ENCODE assay signal across 2 cellular contexts in the genomic region with DNA sequence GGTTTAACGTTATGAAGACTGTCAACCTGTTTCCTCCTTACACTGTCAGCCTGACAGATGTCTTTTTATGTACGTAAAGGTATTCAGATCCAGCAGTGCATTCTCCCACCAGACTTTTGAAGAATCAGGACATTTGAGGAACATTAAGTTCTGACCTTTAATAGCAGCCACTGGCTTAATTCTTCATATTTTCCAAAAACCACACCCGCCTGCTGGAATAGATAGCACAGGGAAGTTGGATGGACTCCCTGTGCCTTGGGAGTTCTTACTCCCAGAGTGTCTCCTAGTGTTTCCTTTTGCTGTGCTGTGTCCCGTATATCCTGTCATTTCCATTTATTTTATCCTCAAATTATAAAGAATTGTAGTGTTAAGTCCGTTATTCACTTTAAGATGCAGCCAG.
TF ChIP-seq lines count a peak whose summit lies in the region.

No MANE protein-coding gene starts in this region.

TF ChIP-seq in GM12878, 131 proteins besides CTCF, POLR2A, EP300 and RAD21 (continued from another document):
- TF ChIP-seq, protein P1, sequence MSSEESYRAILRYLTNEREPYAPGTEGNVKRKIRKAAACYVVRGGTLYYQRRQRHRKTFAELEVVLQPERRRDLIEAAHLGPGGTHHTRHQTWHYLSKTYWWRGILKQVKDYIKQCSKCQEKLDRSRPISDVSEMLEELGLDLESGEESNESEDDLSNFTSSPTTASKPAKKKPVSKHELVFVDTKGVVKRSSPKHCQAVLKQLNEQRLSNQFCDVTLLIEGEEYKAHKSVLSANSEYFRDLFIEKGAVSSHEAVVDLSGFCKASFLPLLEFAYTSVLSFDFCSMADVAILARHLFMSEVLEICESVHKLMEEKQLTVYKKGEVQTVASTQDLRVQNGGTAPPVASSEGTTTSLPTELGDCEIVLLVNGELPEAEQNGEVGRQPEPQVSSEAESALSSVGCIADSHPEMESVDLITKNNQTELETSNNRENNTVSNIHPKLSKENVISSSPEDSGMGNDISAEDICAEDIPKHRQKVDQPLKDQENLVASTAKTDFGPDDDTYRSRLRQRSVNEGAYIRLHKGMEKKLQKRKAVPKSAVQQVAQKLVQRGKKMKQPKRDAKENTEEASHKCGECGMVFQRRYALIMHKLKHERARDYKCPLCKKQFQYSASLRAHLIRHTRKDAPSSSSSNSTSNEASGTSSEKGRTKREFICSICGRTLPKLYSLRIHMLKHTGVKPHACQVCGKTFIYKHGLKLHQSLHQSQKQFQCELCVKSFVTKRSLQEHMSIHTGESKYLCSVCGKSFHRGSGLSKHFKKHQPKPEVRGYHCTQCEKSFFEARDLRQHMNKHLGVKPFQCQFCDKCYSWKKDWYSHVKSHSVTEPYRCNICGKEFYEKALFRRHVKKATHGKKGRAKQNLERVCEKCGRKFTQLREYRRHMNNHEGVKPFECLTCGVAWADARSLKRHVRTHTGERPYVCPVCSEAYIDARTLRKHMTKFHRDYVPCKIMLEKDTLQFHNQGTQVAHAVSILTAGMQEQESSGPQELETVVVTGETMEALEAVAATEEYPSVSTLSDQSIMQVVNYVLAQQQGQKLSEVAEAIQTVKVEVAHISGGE (CRISPR knock-in tag; IDR thresholded peaks at IDR 0.05): no peak
- TF ChIP-seq IKZF2 (IDR thresholded peaks at IDR 0.05) (no peak), ZNF24 (IDR thresholded peaks at IDR 0.05) (no peak), ASH2L (IDR thresholded peaks at IDR 0.05; ENCODE audit: borderline replicate concordance, low read depth) (no peak), ATF7 (IDR thresholded peaks at IDR 0.05; ENCODE audit: low read depth) (no peak), BRCA1 (IDR thresholded peaks at IDR 0.05; ENCODE audit: low read depth, low read length) (no peak)
- TF ChIP-seq, protein P2, sequence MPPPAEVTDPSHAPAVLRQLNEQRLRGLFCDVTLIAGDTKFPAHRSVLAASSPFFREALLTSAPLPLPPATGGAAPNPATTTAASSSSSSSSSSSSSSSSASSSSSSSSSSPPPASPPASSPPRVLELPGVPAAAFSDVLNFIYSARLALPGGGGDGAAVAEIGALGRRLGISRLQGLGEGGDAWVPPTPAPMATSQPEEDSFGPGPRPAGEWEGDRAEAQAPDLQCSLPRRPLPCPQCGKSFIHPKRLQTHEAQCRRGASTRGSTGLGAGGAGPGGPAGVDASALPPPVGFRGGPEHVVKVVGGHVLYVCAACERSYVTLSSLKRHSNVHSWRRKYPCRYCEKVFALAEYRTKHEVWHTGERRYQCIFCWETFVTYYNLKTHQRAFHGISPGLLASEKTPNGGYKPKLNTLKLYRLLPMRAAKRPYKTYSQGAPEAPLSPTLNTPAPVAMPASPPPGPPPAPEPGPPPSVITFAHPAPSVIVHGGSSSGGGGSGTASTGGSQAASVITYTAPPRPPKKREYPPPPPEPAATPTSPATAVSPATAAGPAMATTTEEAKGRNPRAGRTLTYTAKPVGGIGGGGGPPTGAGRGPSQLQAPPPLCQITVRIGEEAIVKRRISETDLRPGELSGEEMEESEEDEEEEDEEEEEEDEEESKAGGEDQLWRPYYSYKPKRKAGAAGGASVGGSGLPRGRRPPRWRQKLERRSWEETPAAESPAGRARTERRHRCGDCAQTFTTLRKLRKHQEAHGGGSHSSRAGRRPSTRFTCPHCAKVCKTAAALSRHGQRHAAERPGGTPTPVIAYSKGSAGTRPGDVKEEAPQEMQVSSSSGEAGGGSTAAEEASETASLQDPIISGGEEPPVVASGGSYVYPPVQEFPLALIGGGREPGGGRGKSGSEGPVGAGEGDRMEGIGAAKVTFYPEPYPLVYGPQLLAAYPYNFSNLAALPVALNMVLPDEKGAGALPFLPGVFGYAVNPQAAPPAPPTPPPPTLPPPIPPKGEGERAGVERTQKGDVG (CRISPR knock-in tag; IDR thresholded peaks at IDR 0.05): no peak
- TF ChIP-seq, protein P3, sequence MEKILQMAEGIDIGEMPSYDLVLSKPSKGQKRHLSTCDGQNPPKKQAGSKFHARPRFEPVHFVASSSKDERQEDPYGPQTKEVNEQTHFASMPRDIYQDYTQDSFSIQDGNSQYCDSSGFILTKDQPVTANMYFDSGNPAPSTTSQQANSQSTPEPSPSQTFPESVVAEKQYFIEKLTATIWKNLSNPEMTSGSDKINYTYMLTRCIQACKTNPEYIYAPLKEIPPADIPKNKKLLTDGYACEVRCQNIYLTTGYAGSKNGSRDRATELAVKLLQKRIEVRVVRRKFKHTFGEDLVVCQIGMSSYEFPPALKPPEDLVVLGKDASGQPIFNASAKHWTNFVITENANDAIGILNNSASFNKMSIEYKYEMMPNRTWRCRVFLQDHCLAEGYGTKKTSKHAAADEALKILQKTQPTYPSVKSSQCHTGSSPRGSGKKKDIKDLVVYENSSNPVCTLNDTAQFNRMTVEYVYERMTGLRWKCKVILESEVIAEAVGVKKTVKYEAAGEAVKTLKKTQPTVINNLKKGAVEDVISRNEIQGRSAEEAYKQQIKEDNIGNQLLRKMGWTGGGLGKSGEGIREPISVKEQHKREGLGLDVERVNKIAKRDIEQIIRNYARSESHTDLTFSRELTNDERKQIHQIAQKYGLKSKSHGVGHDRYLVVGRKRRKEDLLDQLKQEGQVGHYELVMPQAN (conservative IDR thresholded peaks at IDR 0.05): no peak
TF ChIP-seq in GM12878: peak in this region for 0.

TF ChIP-seq in neural cell, 6 proteins besides CTCF, POLR2A, EP300 and RAD21:
- TF ChIP-seq, protein P4, sequence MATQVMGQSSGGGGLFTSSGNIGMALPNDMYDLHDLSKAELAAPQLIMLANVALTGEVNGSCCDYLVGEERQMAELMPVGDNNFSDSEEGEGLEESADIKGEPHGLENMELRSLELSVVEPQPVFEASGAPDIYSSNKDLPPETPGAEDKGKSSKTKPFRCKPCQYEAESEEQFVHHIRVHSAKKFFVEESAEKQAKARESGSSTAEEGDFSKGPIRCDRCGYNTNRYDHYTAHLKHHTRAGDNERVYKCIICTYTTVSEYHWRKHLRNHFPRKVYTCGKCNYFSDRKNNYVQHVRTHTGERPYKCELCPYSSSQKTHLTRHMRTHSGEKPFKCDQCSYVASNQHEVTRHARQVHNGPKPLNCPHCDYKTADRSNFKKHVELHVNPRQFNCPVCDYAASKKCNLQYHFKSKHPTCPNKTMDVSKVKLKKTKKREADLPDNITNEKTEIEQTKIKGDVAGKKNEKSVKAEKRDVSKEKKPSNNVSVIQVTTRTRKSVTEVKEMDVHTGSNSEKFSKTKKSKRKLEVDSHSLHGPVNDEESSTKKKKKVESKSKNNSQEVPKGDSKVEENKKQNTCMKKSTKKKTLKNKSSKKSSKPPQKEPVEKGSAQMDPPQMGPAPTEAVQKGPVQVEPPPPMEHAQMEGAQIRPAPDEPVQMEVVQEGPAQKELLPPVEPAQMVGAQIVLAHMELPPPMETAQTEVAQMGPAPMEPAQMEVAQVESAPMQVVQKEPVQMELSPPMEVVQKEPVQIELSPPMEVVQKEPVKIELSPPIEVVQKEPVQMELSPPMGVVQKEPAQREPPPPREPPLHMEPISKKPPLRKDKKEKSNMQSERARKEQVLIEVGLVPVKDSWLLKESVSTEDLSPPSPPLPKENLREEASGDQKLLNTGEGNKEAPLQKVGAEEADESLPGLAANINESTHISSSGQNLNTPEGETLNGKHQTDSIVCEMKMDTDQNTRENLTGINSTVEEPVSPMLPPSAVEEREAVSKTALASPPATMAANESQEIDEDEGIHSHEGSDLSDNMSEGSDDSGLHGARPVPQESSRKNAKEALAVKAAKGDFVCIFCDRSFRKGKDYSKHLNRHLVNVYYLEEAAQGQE (IDR thresholded peaks at IDR 0.05; ENCODE audit: borderline replicate concordance): no peak
- TF ChIP-seq MXI1 (conservative IDR thresholded peaks at IDR 0.05; ENCODE audit: poor library complexity, severe bottlenecking): no peak
TF ChIP-seq in neural cell: peak in this region for 0.
